In the genomic region with DNA sequence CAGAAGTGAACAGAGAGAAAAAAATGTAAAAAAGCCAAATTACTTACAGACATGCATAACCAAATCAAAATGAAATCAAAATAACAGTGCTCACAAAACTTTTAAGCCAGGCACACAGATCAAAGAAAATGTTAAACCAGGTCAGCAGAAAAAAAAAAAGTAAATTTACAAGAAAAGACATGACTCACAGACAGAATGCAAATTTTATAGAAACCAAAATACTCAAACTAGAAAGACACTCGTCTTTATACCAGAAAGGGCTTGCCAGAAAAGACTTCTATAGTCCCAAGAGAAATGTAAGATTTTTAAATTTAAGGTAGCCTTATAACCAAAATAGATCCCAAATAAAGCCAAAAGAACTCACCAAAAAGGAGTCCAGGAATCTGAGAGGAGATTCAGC, we compare ENCODE assay signal across 20 cellular contexts.
"Had no signal": no experiment of that assay in that cellular context is flagged by ENCODE, and none has a peak within 500 bp of the region (broad histone marks: within the 10 kb centered on the region; RNA-seq: fewer than 3 reads in every experiment).

No MANE protein-coding gene starts in this region.

- H3K4me3 ChIP-seq: esophagus muscularis mucosa, psoas muscle, spleen, tibial artery, upper lobe of left lung, uterus had no signal

- ATAC-seq: effector memory CD8-positive, alpha-beta T cell; psoas muscle; sciatic nerve; stimulated activated memory B cell treated with anti-CD40 and anti-IgM and Interleukin-4, amounts not matched to agents 10 μg/mL and 1 μg/mL and 100 μg/mL, for 72 hours had no signal

- H3K36me3 ChIP-seq: esophagus muscularis mucosa, neutrophil, spleen, tibial artery, upper lobe of left lung, uterus had no signal

- H3K9me3 Mint-ChIP-seq: dendritic cell treated with granulocyte-macrophage colony-stimulating factor and Interleukin-4, amounts not matched to agents 40 ng/mL and 50 ng/mL, for 4 days; effector memory CD8-positive, alpha-beta T cell; stimulated activated naive CD8-positive, alpha-beta T cell treated with anti-CD3 and anti-CD28 coated beads, Interleukin-15, Interleukin-2, amounts not matched to agents 100 ng/mL and 50 ng/mL, for 24 hours had no signal

- H3K27me3 ChIP-seq: tibial artery, upper lobe of left lung, uterus had no signal

- H3K36me3 Mint-ChIP-seq: naive B cell; stimulated activated memory B cell treated with anti-CD40 and anti-IgM and Interleukin-4, amounts not matched to agents 10 μg/mL and 1 μg/mL and 100 μg/mL, for 72 hours had no signal

- H3K4me1 Mint-ChIP-seq: naive B cell; stimulated activated memory B cell treated with anti-CD40 and anti-IgM and Interleukin-4, amounts not matched to agents 10 μg/mL and 1 μg/mL and 100 μg/mL, for 72 hours had no signal

- H3K4me3 Mint-ChIP-seq: dendritic cell treated with granulocyte-macrophage colony-stimulating factor and Interleukin-4, amounts not matched to agents 40 ng/mL and 50 ng/mL, for 4 days; effector memory CD8-positive, alpha-beta T cell; naive B cell; stimulated activated memory B cell treated with anti-CD40 and anti-IgM and Interleukin-4, amounts not matched to agents 10 μg/mL and 1 μg/mL and 100 μg/mL, for 72 hours; stimulated activated naive CD8-positive, alpha-beta T cell treated with anti-CD3 and anti-CD28 coated beads, Interleukin-15, Interleukin-2, amounts not matched to agents 100 ng/mL and 50 ng/mL, for 24 hours had no signal

- H3K27ac Mint-ChIP-seq: dendritic cell treated with granulocyte-macrophage colony-stimulating factor and Interleukin-4, amounts not matched to agents 40 ng/mL and 50 ng/mL, for 4 days; effector memory CD8-positive, alpha-beta T cell; naive B cell; stimulated activated memory B cell treated with anti-CD40 and anti-IgM and Interleukin-4, amounts not matched to agents 10 μg/mL and 1 μg/mL and 100 μg/mL, for 72 hours; stimulated activated naive CD8-positive, alpha-beta T cell treated with anti-CD3 and anti-CD28 coated beads, Interleukin-15, Interleukin-2, amounts not matched to agents 100 ng/mL and 50 ng/mL, for 24 hours had no signal

- FAIRE-seq: islet of Langerhans had no signal

- H3K9me3 ChIP-seq: esophagus muscularis mucosa, neutrophil, psoas muscle, spleen, tibial artery, upper lobe of left lung, uterus had no signal

- H3K27ac ChIP-seq: epithelial cell of prostate, esophagus muscularis mucosa, neutrophil, psoas muscle, spleen, tibial artery, upper lobe of left lung, uterus had no signal

- DNase-seq: effector memory CD8-positive, alpha-beta T cell; kidney glomerular epithelial cell; mesendoderm; naive B cell; psoas muscle; spleen; stimulated activated CD4-positive, alpha-beta T cell treated with anti-CD3 and anti-CD28 coated beads, Interleukin-15, amount 100 ng/mL, for 24 hours; stimulated activated CD4-positive, alpha-beta T cell treated with anti-CD3 and anti-CD28 coated beads, Interleukin-1b, Interleukin-23, amount 100 ng/mL, for 48 hours; stimulated activated CD4-positive, alpha-beta T cell treated with anti-CD3 and anti-CD28 coated beads, Interleukin-4, amount 100 ng/mL, for 24 hours; tibial artery; upper lobe of left lung; uterus had no signal

- H3K4me1 ChIP-seq: esophagus muscularis mucosa, psoas muscle, spleen, tibial artery, upper lobe of left lung, uterus had no signal
